In genomic region chr17:681738-682137, GRCh38 we compare ENCODE assay signal across 18 cellular contexts. TPM values are rescaled to one million over a fixed set of nuclear protein-coding genes. Genes with fewer than 3 reads are reported as not detected.
A peak's percentile ranks its signal among the peaks of the same experiment; 100 is the strongest.
DNase-seq lines count a peak whose midpoint lies in the region; ATAC-seq, FAIRE-seq and TF ChIP-seq lines count a peak whose summit lies in the region.
"Had no signal": no experiment of that assay in that cellular context is flagged by ENCODE, and none has a peak within 500 bp of the region (broad histone marks: within the 10 kb centered on the region; RNA-seq: fewer than 3 reads in every experiment).

No MANE protein-coding gene starts in this region.

- peaks cover 4% of the 10 kb centered on the region for H3K79me1 ChIP-seq in mesendoderm (ENCODE audit: low read length)

- H4K5ac ChIP-seq in mesendoderm (ENCODE audit: low read length), result no peak overlapping the region

- no CpG with 5 or more reads among the region's 2 CpGs for whole genome bisulfite sequencing in mesendoderm (ENCODE audit: extremely low coverage, insufficient coverage, low lambda C conversion rate)

- H3K4me1 ChIP-seq in HAP-1, result peaks cover 15% of the 10 kb centered on the region
- H3K4me1 ChIP-seq in mesendoderm (ENCODE audit: control insufficient read depth, low read depth, low read length), result no peaks in the 10 kb centered on the region
- H3K4me1 ChIP-seq: psoas muscle had no signal

- no peak overlapping the region for H3K4me2 ChIP-seq in mesendoderm (ENCODE audit: low read length)

- H3K27me3 Mint-ChIP-seq in brain (no peaks in the 10 kb centered on the region), WTC11 (ENCODE audit: low read depth) (no peaks in the 10 kb centered on the region)
- H3K27me3 Mint-ChIP-seq: activated naive CD8-positive, alpha-beta T cell had no signal

- H3K9me3 Mint-ChIP-seq in brain (peaks cover 0 to 7% (median 0%) of the 10 kb centered on the region in 5 experiments), WTC11 (0 out of 2 replicates have a peak, but pooled peaks cover 4% of the 10 kb centered on the region)

- no peak overlapping the region for H3K4me3 Mint-ChIP-seq in brain
- H3K4me3 Mint-ChIP-seq in WTC11, result no peak overlapping the region

- no peak overlapping the region for H3K18ac ChIP-seq in mesendoderm (ENCODE audit: low read length)

- no peak overlapping the region for H3K56ac ChIP-seq in mesendoderm (ENCODE audit: low read length)

- no peak for TF ChIP-seq POLR2A in H54 (IDR thresholded peaks at IDR 0.05; ENCODE audit: low read depth, low read length)

- peaks cover 81% of the 10 kb centered on the region for H3K36me3 Mint-ChIP-seq in brain
- peaks cover 11% of the 10 kb centered on the region for H3K36me3 Mint-ChIP-seq in WTC11
- H3K36me3 Mint-ChIP-seq: activated naive CD8-positive, alpha-beta T cell had no signal

- in situ Hi-C loops in HAP-1 (cut with MboI; ENCODE audit: low sequenced_read_pairs), result no loop called here

- H3K4me3 ChIP-seq in AG04450 (ENCODE audit: low read depth, low read length) (no peak overlapping the region), HAP-1 (no peak overlapping the region), mesendoderm (ENCODE audit: low read length) (no peak overlapping the region)
- H3K4me3 ChIP-seq: psoas muscle, upper lobe of right lung had no signal

- TF ChIP-seq CTCF in AG04450 (IDR thresholded peaks at IDR 0.05; ENCODE audit: low read depth, low read length) (no peak), brain (conservative IDR thresholded peaks at IDR 0.05) (no peak), WTC11 (IDR thresholded peaks at IDR 0.05) (no peak)

- H2BK120ac ChIP-seq in mesendoderm (ENCODE audit: low read depth, low read length), result no peak overlapping the region

- POLR2A ChIA-PET in AG04450 (lab: Yijun Ruan, JAX), result no interaction called here
- POLR2A ChIA-PET in WTC11 (lab: Charles Lee), result no interaction called here

- H3K4me1 Mint-ChIP-seq in brain, result peaks cover 25% of the 10 kb centered on the region
- H3K4me1 Mint-ChIP-seq in WTC11, result peaks cover 8% of the 10 kb centered on the region

- ATAC-seq in WTC11, result no peak
- ATAC-seq in GM19328 (IDR thresholded peaks at IDR 0.05; ENCODE audit: unreplicated experiment), result no peak
- ATAC-seq: psoas muscle, upper lobe of right lung had no signal

- H3K27ac Mint-ChIP-seq in brain (peak overlapping the region in 4 of 5 experiments; percentile 33 to 82 (median 49)), WTC11 (no peak overlapping the region)
- H3K27ac Mint-ChIP-seq: activated naive CD8-positive, alpha-beta T cell had no signal

- H3K27me3 ChIP-seq in AG04450 (ENCODE audit: control insufficient read depth, insufficient read depth, low read length) (no peaks in the 10 kb centered on the region), HAP-1 (ENCODE audit: low read depth) (no peaks in the 10 kb centered on the region), mesendoderm (ENCODE audit: insufficient read depth, low read length, poor library complexity) (no peaks in the 10 kb centered on the region)
- H3K27me3 ChIP-seq: upper lobe of right lung had no signal

- no peak overlapping the region for H3K23ac ChIP-seq in mesendoderm (ENCODE audit: low read length)

- H2AK5ac ChIP-seq in mesendoderm (ENCODE audit: low read length), result no peak overlapping the region

- no peak overlapping the region for H2BK5ac ChIP-seq in mesendoderm (ENCODE audit: low read length)

- no peak overlapping the region for H2BK15ac ChIP-seq in mesendoderm (replicated peaks; ENCODE audit: low read depth)

- CTCF ChIA-PET in AG04450 (lab: Charles Lee), result interaction anchor here (1.6 kb wide), 1 partner anchor 270 kb away, joined by 6 read pairs; no protein-coding TSS in a partner anchor
- CTCF ChIA-PET in WTC11 (lab: Charles Lee), result interaction anchor here (1.7 kb wide), 1 partner anchor 19 kb away, joined by 3 read pairs; no protein-coding TSS in a partner anchor

- peak overlapping the region; percentile 89 for H3K27ac ChIP-seq in AG04450 (ENCODE audit: low read depth, low read length)
- H3K27ac ChIP-seq in mesendoderm (ENCODE audit: low read depth, low read length), result no peak overlapping the region
- H3K27ac ChIP-seq: C4-2B, HL-60, psoas muscle, upper lobe of right lung had no signal

- no peak for DNase-seq in AG04450 (ENCODE audit: low read depth, low spot score)
- DNase-seq in HAP-1 (ENCODE audit: low spot score in 2 of 2), result peak; percentile 42 to 44
- DNase-seq in mesendoderm, result peak; percentile 56
- no peak for DNase-seq in WTC11 (ENCODE audit: low spot score)
- no peak for DNase-seq in H54 (ENCODE audit: insufficient read length, low spot score)
- no peak for DNase-seq in NCI-H345 (lab: John Stamatoyannopoulos, UW)
- DNase-seq: cortex of kidney; NCI-H2029; psoas muscle; stimulated activated CD4-positive, alpha-beta T cell treated with anti-CD3 and anti-CD28 coated beads, Interleukin-2, amount 100 ng/mL, for 24 hours; upper lobe of right lung had no signal

- H3K79me2 ChIP-seq in mesendoderm (ENCODE audit: control insufficient read depth, insufficient read depth, low read length), result no peaks in the 10 kb centered on the region

- FAIRE-seq in H54 (lab: Jason Lieb, UNC), result no peak
- FAIRE-seq: frontal cortex, islet of Langerhans had no signal

- H4K8ac ChIP-seq in mesendoderm (ENCODE audit: low read depth, low read length), result no peak overlapping the region

- H3K36me3 ChIP-seq in HAP-1 (replicated peaks) (peaks cover 12% of the 10 kb centered on the region), mesendoderm (ENCODE audit: control insufficient read depth, insufficient read depth, low read length) (no peaks in the 10 kb centered on the region)

- H3K9ac ChIP-seq in mesendoderm (ENCODE audit: low read length), result no peak overlapping the region

- H3K9me3 ChIP-seq in AG04450 (ENCODE audit: control insufficient read depth, insufficient read depth, low read length) (peaks cover 9% of the 10 kb centered on the region; the same call in 1 of the 2 replicates), HAP-1 (no peaks in the 10 kb centered on the region)
- H3K9me3 ChIP-seq: psoas muscle, upper lobe of right lung had no signal

- H3K4ac ChIP-seq in mesendoderm (ENCODE audit: low read depth, low read length), result no peak overlapping the region

TF ChIP-seq in WTC11, 78 proteins besides CTCF, POLR2A, EP300 and RAD21 (continues in another document):
- TF ChIP-seq, protein P1, sequence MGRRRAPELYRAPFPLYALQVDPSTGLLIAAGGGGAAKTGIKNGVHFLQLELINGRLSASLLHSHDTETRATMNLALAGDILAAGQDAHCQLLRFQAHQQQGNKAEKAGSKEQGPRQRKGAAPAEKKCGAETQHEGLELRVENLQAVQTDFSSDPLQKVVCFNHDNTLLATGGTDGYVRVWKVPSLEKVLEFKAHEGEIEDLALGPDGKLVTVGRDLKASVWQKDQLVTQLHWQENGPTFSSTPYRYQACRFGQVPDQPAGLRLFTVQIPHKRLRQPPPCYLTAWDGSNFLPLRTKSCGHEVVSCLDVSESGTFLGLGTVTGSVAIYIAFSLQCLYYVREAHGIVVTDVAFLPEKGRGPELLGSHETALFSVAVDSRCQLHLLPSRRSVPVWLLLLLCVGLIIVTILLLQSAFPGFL (CRISPR knock-in tag; IDR thresholded peaks at IDR 0.05; ENCODE audit: borderline replicate concordance), result no peak
- no peak for TF ChIP-seq MYBL2 (CRISPR knock-in tag; IDR thresholded peaks at IDR 0.05)
- no peak for TF ChIP-seq NR2C2 (CRISPR knock-in tag; IDR thresholded peaks at IDR 0.05)
- no peak for TF ChIP-seq ZBTB43 (CRISPR knock-in tag; IDR thresholded peaks at IDR 0.05)
- TF ChIP-seq E2F4 (CRISPR knock-in tag; IDR thresholded peaks at IDR 0.05; ENCODE audit: borderline replicate concordance, low read depth), result no peak
- TF ChIP-seq, protein P2, sequence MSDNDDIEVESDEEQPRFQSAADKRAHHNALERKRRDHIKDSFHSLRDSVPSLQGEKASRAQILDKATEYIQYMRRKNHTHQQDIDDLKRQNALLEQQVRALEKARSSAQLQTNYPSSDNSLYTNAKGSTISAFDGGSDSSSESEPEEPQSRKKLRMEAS (CRISPR knock-in tag; IDR thresholded peaks at IDR 0.05), result no peak
- no peak for TF ChIP-seq SMAD4 (CRISPR knock-in tag; IDR thresholded peaks at IDR 0.05)
- no peak for TF ChIP-seq JUN (CRISPR knock-in tag; IDR thresholded peaks at IDR 0.05)
- no peak for TF ChIP-seq TP53 (CRISPR knock-in tag; IDR thresholded peaks at IDR 0.05)
- no peak for TF ChIP-seq ELF4 (CRISPR knock-in tag; IDR thresholded peaks at IDR 0.05; ENCODE audit: low read depth)
- no peak for TF ChIP-seq NFE2L1 (CRISPR knock-in tag; IDR thresholded peaks at IDR 0.05)

RNA-seq across cellular contexts. Expression of gene VPS53, which starts 32.9 kb away (rescaled TPM):
- 29.2 and 32.7 TPM in 2 replicates for polyA plus RNA-seq in AG04450 (2011; rRNA removed)
- 140 and 198 TPM in 2 replicates for polyA minus RNA-seq in AG04450 (2011; rRNA and poly(A)+ RNA removed)
- 25.8 TPM for polyA plus RNA-seq in brain (ENCODE audit: insufficient read depth, low read depth, low replicate concordance)
- 13.0 TPM for polyA plus RNA-seq in mesendoderm (2013, experiment 1 of 2)
- 14.6 TPM for polyA plus RNA-seq in mesendoderm (2013, experiment 2 of 2)
- total RNA-seq in WTC11 (2021), result 44.5 to 55.6 TPM (median 49.8 TPM) in 3 replicates

RNA-seq across cellular contexts. Expression of gene TLCD3A, which starts 50.7 kb away (rescaled TPM):
- polyA plus RNA-seq in AG04450 (2011; rRNA removed) (23.9 and 27.1 TPM in 2 replicates), brain (ENCODE audit: insufficient read depth, low read depth, low replicate concordance) (19.4 TPM)
- polyA minus RNA-seq in AG04450 (2011; rRNA and poly(A)+ RNA removed), result 26.8 and 33.9 TPM in 2 replicates
- polyA plus RNA-seq in mesendoderm (2013, experiment 1 of 2), result 17.5 TPM
- polyA plus RNA-seq in mesendoderm (2013, experiment 2 of 2), result 19.4 TPM
- total RNA-seq in WTC11 (2021), result 21.6 to 24.9 TPM (median 23.4 TPM) in 3 replicates

Comparison
In these comparisons a context has a peak if more than half of its experiments do, and no peak if none do; other contexts are left out.
1. DNase-seq: peak in HAP-1 (2 of 2) and mesendoderm (single experiment); none in AG04450 (single experiment), WTC11 (single experiment), H54 (single experiment) and NCI-H345 (single experiment).